ENCODE assay signal across 37 cellular contexts in genomic region chr5:32245742-32246141, GRCh38.
A peak's percentile ranks its signal among the peaks of the same experiment; 100 is the strongest.
DNase-seq lines count a peak whose midpoint lies in the region; ATAC-seq, FAIRE-seq and TF ChIP-seq lines count a peak whose summit lies in the region.
"Had no signal": no experiment of that assay in that cellular context is flagged by ENCODE, and none has a peak within 500 bp of the region (broad histone marks: within the 10 kb centered on the region; RNA-seq: fewer than 3 reads in every experiment).

No MANE protein-coding gene starts in this region.

- H3K79me2 ChIP-seq in Karpas-422 (ENCODE audit: low read length), result no peaks in the 10 kb centered on the region
- no peaks in the 10 kb centered on the region for H3K79me2 ChIP-seq in HepG2 (ENCODE audit: insufficient read depth, low read length)

- no peak for FAIRE-seq in HepG2 (lab: Jason Lieb, UNC)
- no peak for FAIRE-seq in GM19239 (lab: Jason Lieb, UNC)
- FAIRE-seq: A204.1, A549, D721Med had no signal

- no peaks in the 10 kb centered on the region for H3K9me3 ChIP-seq in Karpas-422 (ENCODE audit: low read length)
- no peaks in the 10 kb centered on the region for H3K9me3 ChIP-seq in HepG2 (ENCODE audit: low read length)
- peaks cover 0 to 2% (median 0%) of the 10 kb centered on the region in 4 donors for H3K9me3 ChIP-seq in liver (ENCODE audit: control insufficient read depth in 4 of 4, low read length in 3 of 4)
- H3K9me3 ChIP-seq: A549, BE2C, Caco-2 had no signal

- H3K4me3 Mint-ChIP-seq in stimulated activated naive CD8-positive, alpha-beta T cell treated with anti-CD3 and anti-CD28 coated beads, Interleukin-15, amount 100 ng/mL, for 72 hours, result no peak overlapping the region
- H3K4me3 Mint-ChIP-seq: B cell; CD14-positive monocyte; CD4-positive, alpha-beta memory T cell; CD4-positive, alpha-beta T cell; CD4-positive, CD25-positive, alpha-beta regulatory T cell; CD8-positive, alpha-beta memory T cell; CD8-positive, alpha-beta T cell had no signal

- H3K27ac Mint-ChIP-seq in stimulated activated naive CD8-positive, alpha-beta T cell treated with anti-CD3 and anti-CD28 coated beads, Interleukin-15, amount 100 ng/mL, for 72 hours, result no peak overlapping the region
- H3K27ac Mint-ChIP-seq: B cell; CD14-positive monocyte; CD4-positive, alpha-beta T cell; CD4-positive, CD25-positive, alpha-beta regulatory T cell; CD8-positive, alpha-beta T cell had no signal

- TF ChIP-seq RAD21 in HepG2 (CRISPR knock-in tag; IDR thresholded peaks at IDR 0.05) (no peak), liver (IDR thresholded peaks at IDR 0.05) (peak in 1 of 2 donors; percentile 16)

- no peaks in the 10 kb centered on the region for H4K20me1 ChIP-seq in Karpas-422 (ENCODE audit: insufficient read depth, low read depth, low read length)
- no peaks in the 10 kb centered on the region for H4K20me1 ChIP-seq in HepG2 (ENCODE audit: insufficient read depth, low read length)
- H4K20me1 ChIP-seq: BLaER1; BLaER1 treated with 17β-estradiol and CSF1 and Interleukin-3, amounts not matched to agents 10 nM and 100 nM had no signal

- no peak for ATAC-seq in left lobe of liver
- ATAC-seq in HepG2, result no peak
- ATAC-seq in stimulated activated naive CD8-positive, alpha-beta T cell treated with anti-CD3 and anti-CD28 coated beads, Interleukin-15, amount 100 ng/mL, for 72 hours, result no peak
- ATAC-seq in stimulated activated naive CD8-positive, alpha-beta T cell treated with anti-CD3 and anti-CD28 coated beads, Interleukin-15, Interleukin-2, amounts not matched to agents 100 U/mL and 50 U/mL, for 24 hours, result no peak
- ATAC-seq: A549; CD8-positive, alpha-beta T cell had no signal

- TF ChIP-seq EP300 in HepG2 (IDR thresholded peaks at IDR 0.05; ENCODE audit: low read depth in 2 of 2, low read length in 2 of 2) (no peak), HepG2 (CRISPR knock-in tag; IDR thresholded peaks at IDR 0.05; ENCODE audit: borderline replicate concordance) (no peak)

- H3K27me3 ChIP-seq in Karpas-422 (ENCODE audit: low read length) (no peaks in the 10 kb centered on the region), HepG2 (ENCODE audit: control insufficient read depth in 1 of 2, insufficient read depth in 2 of 2, low read length in 2 of 2) (no peaks in the 10 kb centered on the region), liver (ENCODE audit: control insufficient read depth in 4 of 4, insufficient read depth in 4 of 4, low read length in 3 of 4) (no peaks in the 10 kb centered on the region), H7 (ENCODE audit: control insufficient read depth, insufficient read depth, low read length) (no peaks in the 10 kb centered on the region)
- H3K27me3 ChIP-seq: BE2C; BLaER1; BLaER1 treated with 17β-estradiol and CSF1 and Interleukin-3, amounts not matched to agents 10 nM and 100 nM had no signal

- no peak for TF ChIP-seq CTCF in HepG2 (CRISPR knock-in tag; IDR thresholded peaks at IDR 0.05)
- no peak for TF ChIP-seq CTCF in liver (IDR thresholded peaks at IDR 0.05; ENCODE audit: low read depth, low read length, missing input control)

- H3K9ac ChIP-seq in Karpas-422 (ENCODE audit: low read length) (no peak overlapping the region), HepG2 (ENCODE audit: insufficient read depth, low read depth, low read length) (no peak overlapping the region), liver (ENCODE audit: low read depth in 1 of 2, low read length in 2 of 2) (no peak overlapping the region)
- H3K9ac ChIP-seq: BLaER1; BLaER1 treated with 17β-estradiol and CSF1 and Interleukin-3, amounts not matched to agents 10 nM and 100 nM had no signal

- POLR2A ChIA-PET in HepG2 (lab: Yijun Ruan, JAX), result no interaction called here

- 0 out of 2 replicates have a peak overlapping the region, but pooled peaks have one; percentile 13 for H3K27ac ChIP-seq in Karpas-422 (ENCODE audit: low read length)
- no peak overlapping the region for H3K27ac ChIP-seq in HepG2 (ENCODE audit: extremely low read length, insufficient read depth, low read length)
- no peak overlapping the region for H3K27ac ChIP-seq in liver (ENCODE audit: low read depth in 1 of 2, low read length in 2 of 2)
- H3K27ac ChIP-seq: 22Rv1; A549; BLaER1; BLaER1 treated with 17β-estradiol and CSF1 and Interleukin-3, amounts not matched to agents 10 nM and 100 nM; C4-2B had no signal

- 85% methylated on average over 1 of the region's 1 CpG for WGBS in HepG2 (ENCODE audit: low lambda C conversion rate)
- WGBS in liver, result 58% methylated on average over 1 of the region's 1 CpG

- H3K27me3 Mint-ChIP-seq in stimulated activated naive CD8-positive, alpha-beta T cell treated with anti-CD3 and anti-CD28 coated beads, Interleukin-15, amount 100 ng/mL, for 72 hours, result no peaks in the 10 kb centered on the region
- H3K27me3 Mint-ChIP-seq: B cell; CD4-positive, alpha-beta memory T cell; CD4-positive, alpha-beta T cell; CD4-positive, CD25-positive, alpha-beta regulatory T cell; CD8-positive, alpha-beta memory T cell had no signal

- H3K9me3 Mint-ChIP-seq in stimulated activated naive CD8-positive, alpha-beta T cell treated with anti-CD3 and anti-CD28 coated beads, Interleukin-15, amount 100 ng/mL, for 72 hours, result no peaks in the 10 kb centered on the region
- H3K9me3 Mint-ChIP-seq: CD4-positive, alpha-beta T cell; CD4-positive, CD25-positive, alpha-beta regulatory T cell; CD8-positive, alpha-beta memory T cell; CD8-positive, alpha-beta T cell had no signal

- peaks cover 37% of the 10 kb centered on the region for H3K4me1 ChIP-seq in Karpas-422 (ENCODE audit: low read length)
- peaks cover 30% of the 10 kb centered on the region for H3K4me1 ChIP-seq in HepG2 (ENCODE audit: insufficient read depth, low read length)
- peaks cover 1 to 11% (median 10%) of the 10 kb centered on the region in 4 donors for H3K4me1 ChIP-seq in liver (ENCODE audit: control insufficient read depth in 4 of 4, insufficient read depth in 4 of 4, low read length in 3 of 4)
- H3K4me1 ChIP-seq: A549, BE2C had no signal

- H3K36me3 ChIP-seq in Karpas-422 (ENCODE audit: insufficient read depth, low read length) (peaks cover 60% of the 10 kb centered on the region), HepG2 (replicated peaks in 1 of 2; ENCODE audit: control insufficient read depth in 1 of 2, insufficient read depth in 2 of 2, low read length in 2 of 2) (peaks cover 37 to 78% of the 10 kb centered on the region in 2 experiments), liver (ENCODE audit: control insufficient read depth in 4 of 4, insufficient read depth in 3 of 4, low read depth in 1 of 4, low read length in 3 of 4) (peaks cover 14 to 49% (median 17%) of the 10 kb centered on the region in 4 donors), H7 (replicated peaks; ENCODE audit: control insufficient read depth, insufficient read depth, low read length) (peaks cover 14% of the 10 kb centered on the region)

- in situ Hi-C loops in HepG2 (cut with HindIII; ENCODE audit: extremely low pct_ligation_motif_present, low pct_unique_long_range_greater_than_20kb), result no loop called here

- H3K4me3 ChIP-seq in Karpas-422 (ENCODE audit: low read length) (no peak overlapping the region), HepG2 (replicated peaks in 1 of 3; ENCODE audit: insufficient read depth in 1 of 3, low read depth in 2 of 3, low read length in 3 of 3) (no peak overlapping the region), liver (ENCODE audit: low read depth in 1 of 3, low read length in 3 of 3) (no peak overlapping the region), H7 (ENCODE audit: insufficient read depth, low read depth, low read length) (no peak overlapping the region)
- H3K4me3 ChIP-seq: A549; BLaER1; BLaER1 treated with 17β-estradiol and CSF1 and Interleukin-3, amounts not matched to agents 10 nM and 100 nM had no signal

- CTCF ChIA-PET in HepG2 (lab: Yijun Ruan, JAX; ENCODE audit: low intra/inter-chr PET ratio, low total read pairs), result no interaction called here

- H2AFZ ChIP-seq in Karpas-422 (ENCODE audit: low read length), result no peak overlapping the region
- no peak overlapping the region for H2AFZ ChIP-seq in HepG2 (ENCODE audit: low read length)

- no peak for TF ChIP-seq POLR2A in HepG2 (IDR thresholded peaks at IDR 0.05; ENCODE audit: insufficient read depth in 1 of 2, low read depth in 2 of 2, low read length in 2 of 2)

- DNase-seq in Karpas-422 (no peak), left lobe of liver (ENCODE audit: low spot score) (peak; percentile 18), HepG2 (ENCODE audit: low spot score) (peak; percentile 18), H7 (no peak), GM19239 (ENCODE audit: insufficient read length, low spot score) (no peak)
- DNase-seq in stimulated activated naive CD8-positive, alpha-beta T cell treated with anti-CD3 and anti-CD28 coated beads, Interleukin-15, amount 100 ng/mL, for 72 hours, result no peak
- DNase-seq in stimulated activated naive CD8-positive, alpha-beta T cell treated with anti-CD3 and anti-CD28 coated beads, Interleukin-15, Interleukin-2, amounts not matched to agents 100 U/mL and 50 U/mL, for 24 hours, result no peak
- DNase-seq: 8988T; ACHN; AML-193; BE2C; C1 segment of cervical spinal cord; Caco-2; Calu3; CD4-positive, alpha-beta memory T cell; CD4-positive, alpha-beta T cell; CD4-positive, CD25-positive, alpha-beta regulatory T cell; CD8-positive, alpha-beta memory T cell; CD8-positive, alpha-beta T cell; COR-L47; DMS 273 treated with DMSO at 0.1 percent for 48 hours; DMS153; DMS53; DMS79; DMS79 treated with DMSO at 0.1 percent for 48 hours; DND-41; EL had no signal

- BruUV-seq in HepG2 (replicated peaks; lab: Mats Ljungman, UMichigan), result no TSS peak

- H3K9me2 ChIP-seq in Karpas-422 (replicated peaks; ENCODE audit: insufficient read depth, low read length), result no peaks in the 10 kb centered on the region

- intact Hi-C loops in HepG2 (cut with micrococcal nuclease; ENCODE audit: unreplicated experiment), result no loop called here

- H3K4me2 ChIP-seq in Karpas-422 (ENCODE audit: low read depth, low read length, poor library complexity, severe bottlenecking), result no peak overlapping the region
- no peak overlapping the region for H3K4me2 ChIP-seq in HepG2 (ENCODE audit: low read depth, low read length)
- H3K4me2 ChIP-seq: A549; BLaER1; BLaER1 treated with 17β-estradiol and CSF1 and Interleukin-3, amounts not matched to agents 10 nM and 100 nM had no signal

- H3K4me1 Mint-ChIP-seq in stimulated activated naive CD8-positive, alpha-beta T cell treated with anti-CD3 and anti-CD28 coated beads, Interleukin-15, amount 100 ng/mL, for 72 hours, result no peaks in the 10 kb centered on the region
- H3K4me1 Mint-ChIP-seq: B cell; CD14-positive monocyte; CD4-positive, alpha-beta memory T cell had no signal

TF ChIP-seq in liver, 16 proteins besides CTCF, POLR2A, EP300 and RAD21:
- no peak for TF ChIP-seq FOXA2 (IDR thresholded peaks at IDR 0.05)
- TF ChIP-seq HNF4G (IDR thresholded peaks at IDR 0.05), result no peak
- TF ChIP-seq YY1 (IDR thresholded peaks at IDR 0.05), result peak; percentile 66
- peak; percentile 48 to 64 for TF ChIP-seq HNF4A (conservative IDR thresholded peaks at IDR 0.05)

Comparison
In these comparisons a context has a peak if more than half of its experiments do, and no peak if none do; other contexts are left out.
1. DNase-seq: peak in left lobe of liver (single experiment) and HepG2 (single experiment); none in Karpas-422 (single experiment), stimulated activated naive CD8-positive, alpha-beta T cell treated with anti-CD3 and anti-CD28 coated beads, Interleukin-15, amount 100 ng/mL, for 72 hours (0 of 2), stimulated activated naive CD8-positive, alpha-beta T cell treated with anti-CD3 and anti-CD28 coated beads, Interleukin-15, Interleukin-2, amounts not matched to agents 100 U/mL and 50 U/mL, for 24 hours (single experiment), H7 (single experiment) and GM19239 (single experiment).